16 cellular contexts compared by ENCODE assay signal in the genomic region with DNA sequence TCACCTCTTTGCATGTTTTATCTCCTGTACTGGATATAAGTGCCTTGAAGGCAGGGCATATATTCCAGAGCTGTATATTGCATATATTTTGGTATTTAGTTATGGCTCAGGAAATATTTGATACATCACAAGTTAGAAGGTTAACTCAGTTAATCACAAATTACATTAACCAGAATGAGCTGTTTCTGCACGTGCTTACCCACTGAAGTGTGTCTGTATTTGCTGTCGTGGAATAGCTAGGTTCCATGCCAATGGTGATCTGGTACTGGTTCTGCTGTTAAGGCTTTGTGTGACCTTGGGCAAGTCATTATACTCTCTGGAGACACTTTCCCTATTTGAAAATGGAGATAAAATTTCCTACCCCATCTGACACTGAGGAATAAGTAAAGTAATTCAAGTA. TPM values are rescaled to one million over a fixed set of nuclear protein-coding genes. Genes with fewer than 3 reads are reported as not detected.
DNase-seq lines count a peak whose midpoint lies in the region; ATAC-seq, FAIRE-seq and TF ChIP-seq lines count a peak whose summit lies in the region.
"Had no signal": no experiment of that assay in that cellular context is flagged by ENCODE, and none has a peak within 500 bp of the region (broad histone marks: within the 10 kb centered on the region; RNA-seq: fewer than 3 reads in every experiment).

No MANE protein-coding gene starts in this region.

- H3K9me3 ChIP-seq in psoas muscle: no peaks in the 10 kb centered on the region
- no peaks in the 10 kb centered on the region for H3K9me3 ChIP-seq in tibial artery

- 61 to 92% (median 69%) methylated on average over 2 of the region's 2 CpGs for WGBS in psoas muscle, 3 donors

- H3K4me1 Mint-ChIP-seq in mesothelial cell of epicardium: peaks cover 20% of the 10 kb centered on the region

- H3K4me3 Mint-ChIP-seq in mesothelial cell of epicardium: no peak overlapping the region
- H3K4me3 Mint-ChIP-seq: B cell; CD4-positive, alpha-beta T cell had no signal

- TF ChIP-seq CTCF in psoas muscle (IDR thresholded peaks at IDR 0.05): no peak
- no peak for TF ChIP-seq CTCF in tibial artery (IDR thresholded peaks at IDR 0.05)
- no peak for TF ChIP-seq CTCF in mesothelial cell of epicardium (IDR thresholded peaks at IDR 0.05; ENCODE audit: unreplicated experiment)

- peak; percentile 69 for FAIRE-seq in RCC 7860 (lab: Jason Lieb, UNC)
- FAIRE-seq: H54 had no signal

- ATAC-seq in psoas muscle: no peak
- ATAC-seq: HCT116 had no signal

- H3K4me1 ChIP-seq in psoas muscle (peaks cover 81% of the 10 kb centered on the region), tibial artery (peaks cover 0 to 100% (median 58%) of the 10 kb centered on the region in 4 donors)

- peak overlapping the region; percentile 75 for H3K27ac ChIP-seq in psoas muscle
- H3K27ac ChIP-seq in tibial artery: peak overlapping the region; percentile 76 to 82

- no peaks in the 10 kb centered on the region for H3K9me3 Mint-ChIP-seq in mesothelial cell of epicardium
- H3K9me3 Mint-ChIP-seq: CD4-positive, alpha-beta T cell had no signal

- H3K27me3 ChIP-seq in psoas muscle (ENCODE audit: insufficient read depth in 3 of 3, low read length in 2 of 3) (no peaks in the 10 kb centered on the region), tibial artery (no peaks in the 10 kb centered on the region)

- DNase-seq in RCC 7860 (ENCODE audit: low spot score) (peak; percentile 44), kidney tubule cell (ENCODE audit: low spot score) (peak; percentile 51), psoas muscle (no peak), tibial artery (no peak), mesothelial cell of epicardium (ENCODE audit: low spot score in 2 of 2, unreplicated experiment in 2 of 2) (no peak), foreskin melanocyte (no peak)
- DNase-seq in activated effector memory CD4-positive, alpha-beta T cell treated with anti-CD3 and anti-CD28 coated beads, Interleukin-2, amount 50 U/mL, for 16 hours: no peak
- DNase-seq: ACHN; C1 segment of cervical spinal cord; Calu3; CD4-positive, alpha-beta T cell; DMS 273 treated with DMSO at 0.1 percent for 48 hours; GM23248 had no signal

- H3K27me3 Mint-ChIP-seq in mesothelial cell of epicardium (ENCODE audit: low read depth): no peaks in the 10 kb centered on the region
- H3K27me3 Mint-ChIP-seq: B cell; CD4-positive, alpha-beta T cell had no signal

- no peaks in the 10 kb centered on the region for H3K36me3 Mint-ChIP-seq in mesothelial cell of epicardium

- H3K4me3 ChIP-seq in psoas muscle (no peak overlapping the region), tibial artery (no peak overlapping the region)
- H3K4me3 ChIP-seq: GM23248 had no signal

- H3K36me3 ChIP-seq in psoas muscle (ENCODE audit: insufficient read depth in 1 of 2, low read depth in 1 of 2): peaks cover 0 to 8% of the 10 kb centered on the region in 2 donors
- no peaks in the 10 kb centered on the region for H3K36me3 ChIP-seq in tibial artery

- H3K27ac Mint-ChIP-seq in mesothelial cell of epicardium: no peak overlapping the region
- H3K27ac Mint-ChIP-seq: B cell; CD4-positive, alpha-beta T cell had no signal

- intact Hi-C loops in psoas muscle (cut with DNase I) (no loop called here), tibial artery (cut with DNase I; ENCODE audit: low total_unique reads) (no loop called here)

RNA-seq across cellular contexts. Expression of gene OSBPL9, which starts 50.7 kb away (rescaled TPM):
- total RNA-seq in psoas muscle: 100 to 1,000 TPM in 1 of 4 donors, 10 to 100 TPM in 3; 32.5 to 141 (median 52.0) TPM
- 10 to 100 TPM; 15.6 to 84.8 (median 60.6) TPM for polyA plus RNA-seq in psoas muscle
- 99.9 to 103 TPM (median 101 TPM) in 3 replicates for total RNA-seq in mesothelial cell of epicardium

Comparison
In these comparisons a context has a peak if more than half of its experiments do, and no peak if none do; other contexts are left out.
1. DNase-seq: peak in RCC 7860 (single experiment) and kidney tubule cell (single experiment); none in psoas muscle (0 of 2), tibial artery (0 of 2), mesothelial cell of epicardium (0 of 2), foreskin melanocyte (single experiment) and activated effector memory CD4-positive, alpha-beta T cell treated with anti-CD3 and anti-CD28 coated beads, Interleukin-2, amount 50 U/mL, for 16 hours (single experiment).